24 cellular contexts compared by ENCODE assay signal in genomic region chr1:30870035-30870434, GRCh38. TPM values are rescaled to one million over a fixed set of nuclear protein-coding genes. Genes with fewer than 3 reads are reported as not detected.
DNase-seq lines count a peak whose midpoint lies in the region; ATAC-seq, FAIRE-seq and TF ChIP-seq lines count a peak whose summit lies in the region.
"Had no signal": no experiment of that assay in that cellular context is flagged by ENCODE, and none has a peak within 500 bp of the region (broad histone marks: within the 10 kb centered on the region; RNA-seq: fewer than 3 reads in every experiment).

No MANE protein-coding gene starts in this region.

- H3K4me1 Mint-ChIP-seq in stimulated activated effector memory CD8-positive, alpha-beta T cell treated with anti-CD3 and anti-CD28 coated beads, Interleukin-12 subunit alpha, Interleukin-12 subunit beta, amount 100 ng/mL, for 72 hours: peaks cover 17% of the 10 kb centered on the region

- peaks cover 4% of the 10 kb centered on the region for H3K36me3 Mint-ChIP-seq in stimulated activated effector memory CD8-positive, alpha-beta T cell treated with anti-CD3 and anti-CD28 coated beads, Interleukin-12 subunit alpha, Interleukin-12 subunit beta, amount 100 ng/mL, for 72 hours
- H3K36me3 Mint-ChIP-seq: CD4-positive, CD25-positive, alpha-beta regulatory T cell; CD8-positive, alpha-beta T cell had no signal

- H3K4me3 ChIP-seq in right cardiac atrium (ENCODE audit: low read length): no peak overlapping the region
- H3K4me3 ChIP-seq in left ventricle myocardium inferior: no peak overlapping the region
- no peak overlapping the region for H3K4me3 ChIP-seq in kidney (ENCODE audit: low read length in 2 of 2)
- H3K4me3 ChIP-seq: BLaER1 had no signal

- no peaks in the 10 kb centered on the region for H3K9me3 Mint-ChIP-seq in stimulated activated effector memory CD8-positive, alpha-beta T cell treated with anti-CD3 and anti-CD28 coated beads, Interleukin-12 subunit alpha, Interleukin-12 subunit beta, amount 100 ng/mL, for 72 hours
- H3K9me3 Mint-ChIP-seq: H9 had no signal

- FAIRE-seq in kidney (lab: Jason Lieb, UNC): no peak
- FAIRE-seq: A204.1, G401.6, GM12892 had no signal

- 85% methylated on average over 3 of the region's 3 CpGs for WGBS in right cardiac atrium

- H3K9me3 ChIP-seq in right cardiac atrium (ENCODE audit: control insufficient read depth, low read length): peaks cover 3% of the 10 kb centered on the region
- H3K9me3 ChIP-seq in left ventricle myocardium inferior (replicated peaks): peaks cover 19% of the 10 kb centered on the region
- peaks cover 0 to 10% of the 10 kb centered on the region in 2 donors for H3K9me3 ChIP-seq in kidney (ENCODE audit: control insufficient read depth in 1 of 2, low read length in 2 of 2)
- H3K9me3 ChIP-seq: BLaER1, Caco-2 had no signal

- ATAC-seq in right cardiac atrium: no peak
- no peak for ATAC-seq in stimulated activated effector memory CD8-positive, alpha-beta T cell treated with anti-CD3 and anti-CD28 coated beads, Interleukin-12 subunit alpha, Interleukin-12 subunit beta, amount 100 ng/mL, for 72 hours
- no peak for ATAC-seq in Right ventricle myocardium superior (ENCODE audit: poor library complexity)
- ATAC-seq: CD8-positive, alpha-beta T cell; HCT116 had no signal

- no peak overlapping the region for H3K27ac ChIP-seq in right cardiac atrium (ENCODE audit: low read length)
- H3K27ac ChIP-seq in left ventricle myocardium inferior (replicated peaks): no peak overlapping the region
- no peak overlapping the region for H3K27ac ChIP-seq in kidney (ENCODE audit: low read depth in 2 of 2, low read length in 2 of 2)
- H3K27ac ChIP-seq: 22Rv1, BLaER1, C4-2B had no signal

- H3K4me1 ChIP-seq in right cardiac atrium (ENCODE audit: control insufficient read depth, insufficient read depth, low read length): no peaks in the 10 kb centered on the region
- no peaks in the 10 kb centered on the region for H3K4me1 ChIP-seq in left ventricle myocardium inferior
- no peaks in the 10 kb centered on the region for H3K4me1 ChIP-seq in kidney (ENCODE audit: control insufficient read depth in 1 of 2, insufficient read depth in 1 of 2, low read depth in 1 of 2, low read length in 2 of 2)
- H3K4me1 ChIP-seq: Caco-2 had no signal

- DNase-seq in right cardiac atrium (peak in 2 of 3 donors; percentile 12 to 20), left ventricle myocardium inferior (no peak), kidney (peak; percentile 49), NCI-H748 (lab: John Stamatoyannopoulos, UW; ENCODE audit: unreplicated experiment) (no peak), NAMALWA (ENCODE audit: low spot score) (no peak), Right ventricle myocardium superior (no peak), SHP77 treated with DMSO at 0.1 percent for 48 hours (lab: John Stamatoyannopoulos, UW) (no peak)
- DNase-seq in stimulated activated effector memory CD8-positive, alpha-beta T cell treated with anti-CD3 and anti-CD28 coated beads, Interleukin-12 subunit alpha, Interleukin-12 subunit beta, amount 100 ng/mL, for 72 hours (ENCODE audit: low spot score in 2 of 2): no peak
- DNase-seq: Caco-2; CD4-positive, CD25-positive, alpha-beta regulatory T cell; CD8-positive, alpha-beta T cell; DMS153; DND-41; GOT3; H9; HFFc6 had no signal

- H3K4me3 Mint-ChIP-seq in stimulated activated effector memory CD8-positive, alpha-beta T cell treated with anti-CD3 and anti-CD28 coated beads, Interleukin-12 subunit alpha, Interleukin-12 subunit beta, amount 100 ng/mL, for 72 hours: no peak overlapping the region
- H3K4me3 Mint-ChIP-seq: B cell; CD4-positive, CD25-positive, alpha-beta regulatory T cell; CD8-positive, alpha-beta T cell; H9; HFFc6 had no signal

- H3K36me3 ChIP-seq in left ventricle myocardium inferior (peaks cover 39% of the 10 kb centered on the region), kidney (ENCODE audit: control insufficient read depth in 1 of 2, insufficient read depth in 2 of 2, low read length in 2 of 2) (peaks cover 0 to 4% of the 10 kb centered on the region in 2 donors)
- H3K36me3 ChIP-seq: BLaER1 had no signal

- H3K27ac Mint-ChIP-seq in stimulated activated effector memory CD8-positive, alpha-beta T cell treated with anti-CD3 and anti-CD28 coated beads, Interleukin-12 subunit alpha, Interleukin-12 subunit beta, amount 100 ng/mL, for 72 hours: peak overlapping the region; percentile 40
- H3K27ac Mint-ChIP-seq: B cell; CD4-positive, CD25-positive, alpha-beta regulatory T cell; CD8-positive, alpha-beta T cell; HFFc6 had no signal

- no peak overlapping the region for H3K9ac ChIP-seq in kidney (ENCODE audit: low read length in 2 of 2)
- H3K9ac ChIP-seq: BLaER1 had no signal

- H3K27me3 ChIP-seq in right cardiac atrium (ENCODE audit: control insufficient read depth, insufficient read depth): no peaks in the 10 kb centered on the region
- H3K27me3 ChIP-seq in left ventricle myocardium inferior (ENCODE audit: low read depth): no peaks in the 10 kb centered on the region

- intact Hi-C loops in right cardiac atrium (cut with DNase I) (no loop called here), left ventricle myocardium inferior (cut with micrococcal nuclease) (no loop called here), kidney (cut with DNase I) (no loop called here), Right ventricle myocardium superior (cut with DNase I) (no loop called here)

- TF ChIP-seq CTCF in left ventricle myocardium inferior (IDR thresholded peaks at IDR 0.05; ENCODE audit: borderline replicate concordance) (no peak), kidney (IDR thresholded peaks at IDR 0.05; ENCODE audit: borderline replicate concordance, extremely low read depth, insufficient read depth) (no peak)

RNA-seq across cellular contexts. Expression of gene SDC3, which starts 38.5 kb away (rescaled TPM):
- total RNA-seq in right cardiac atrium: 10 to 100 TPM; 33.2 to 39.5 (median 38.5) TPM
- 40.9 TPM for polyA plus RNA-seq in right cardiac atrium
- 25.3 TPM for total RNA-seq in left ventricle myocardium inferior
- 58.7 TPM for total RNA-seq in kidney
- 11.0 TPM for polyA plus RNA-seq in kidney (ENCODE audit: insufficient read depth, low read depth, low replicate concordance)
- 19.9 TPM for total RNA-seq in Right ventricle myocardium superior
- total RNA-seq: CD8-positive, alpha-beta T cell had no signal
- polyA plus RNA-seq: CD4-positive, CD25-positive, alpha-beta regulatory T cell had no signal

Comparison
In these comparisons a context has a peak if more than half of its experiments do, and no peak if none do; other contexts are left out.
1. DNase-seq: peak in right cardiac atrium (2 of 3) and kidney (single experiment); none in left ventricle myocardium inferior (single experiment), stimulated activated effector memory CD8-positive, alpha-beta T cell treated with anti-CD3 and anti-CD28 coated beads, Interleukin-12 subunit alpha, Interleukin-12 subunit beta, amount 100 ng/mL, for 72 hours (0 of 2), NCI-H748 (single experiment), NAMALWA (single experiment), Right ventricle myocardium superior (single experiment) and SHP77 treated with DMSO at 0.1 percent for 48 hours (single experiment).